23 cellular contexts compared by ENCODE assay signal in genomic region chr3:137204409-137204808, GRCh38.
"Had no signal": no experiment of that assay in that cellular context is flagged by ENCODE, and none has a peak within 500 bp of the region (broad histone marks: within the 10 kb centered on the region; RNA-seq: fewer than 3 reads in every experiment).

No MANE protein-coding gene starts in this region.

- H3K36me3 ChIP-seq: colonic mucosa, esophagus squamous epithelium, sigmoid colon, stomach, thyroid gland had no signal

- H3K27me3 ChIP-seq: colonic mucosa, sigmoid colon, stomach, thyroid gland had no signal

- DNase-seq: colonic mucosa; dermis blood vessel endothelial cell; effector memory CD4-positive, alpha-beta T cell; esophagus squamous epithelium; left ventricle myocardium superior; mucosa of descending colon; naive B cell; posterior cingulate gyrus; psoas muscle; right cardiac atrium; sigmoid colon; stimulated activated CD4-positive, alpha-beta T cell treated with anti-CD3 and anti-CD28 coated beads, Interleukin-2, amount 100 ng/mL, for 24 hours; stimulated activated CD4-positive, alpha-beta T cell treated with anti-CD3 and anti-CD28 coated beads, Interleukin-4, amount 100 ng/mL, for 24 hours; stimulated activated naive CD4-positive, alpha-beta T cell treated with Interleukin-2 at 50 U/mL for 16 hours; stomach; thyroid gland; trophoblast cell had no signal

- H3K27ac ChIP-seq: colonic mucosa, esophagus squamous epithelium, psoas muscle, sigmoid colon, thyroid gland had no signal

- FAIRE-seq: endothelial cell of umbilical vein, frontal cortex, keratinocyte had no signal

- H3K4me1 ChIP-seq: colonic mucosa, psoas muscle, thyroid gland had no signal

- ATAC-seq: left ventricle myocardium superior; mucosa of descending colon; natural killer cell treated with Interleukin-12 subunit alpha and Interleukin-12 subunit beta and Interleukin-15 and Interleukin-18, amount 100 ng/mL, for 72 hours; psoas muscle; right cardiac atrium; stimulated activated effector memory CD8-positive, alpha-beta T cell treated with anti-CD3 and anti-CD28 coated beads, Interleukin-12 subunit alpha, Interleukin-12 subunit beta, amount 100 ng/mL, for 72 hours had no signal

- H3K9me3 ChIP-seq: colonic mucosa, esophagus squamous epithelium, mucosa of descending colon, psoas muscle, sigmoid colon, stomach, thyroid gland had no signal

- H3K4me3 ChIP-seq: colonic mucosa, esophagus squamous epithelium, lung, mucosa of descending colon, psoas muscle, sigmoid colon, stomach, thyroid gland had no signal
